ENCODE assay signal across 13 cellular contexts in the genomic region with DNA sequence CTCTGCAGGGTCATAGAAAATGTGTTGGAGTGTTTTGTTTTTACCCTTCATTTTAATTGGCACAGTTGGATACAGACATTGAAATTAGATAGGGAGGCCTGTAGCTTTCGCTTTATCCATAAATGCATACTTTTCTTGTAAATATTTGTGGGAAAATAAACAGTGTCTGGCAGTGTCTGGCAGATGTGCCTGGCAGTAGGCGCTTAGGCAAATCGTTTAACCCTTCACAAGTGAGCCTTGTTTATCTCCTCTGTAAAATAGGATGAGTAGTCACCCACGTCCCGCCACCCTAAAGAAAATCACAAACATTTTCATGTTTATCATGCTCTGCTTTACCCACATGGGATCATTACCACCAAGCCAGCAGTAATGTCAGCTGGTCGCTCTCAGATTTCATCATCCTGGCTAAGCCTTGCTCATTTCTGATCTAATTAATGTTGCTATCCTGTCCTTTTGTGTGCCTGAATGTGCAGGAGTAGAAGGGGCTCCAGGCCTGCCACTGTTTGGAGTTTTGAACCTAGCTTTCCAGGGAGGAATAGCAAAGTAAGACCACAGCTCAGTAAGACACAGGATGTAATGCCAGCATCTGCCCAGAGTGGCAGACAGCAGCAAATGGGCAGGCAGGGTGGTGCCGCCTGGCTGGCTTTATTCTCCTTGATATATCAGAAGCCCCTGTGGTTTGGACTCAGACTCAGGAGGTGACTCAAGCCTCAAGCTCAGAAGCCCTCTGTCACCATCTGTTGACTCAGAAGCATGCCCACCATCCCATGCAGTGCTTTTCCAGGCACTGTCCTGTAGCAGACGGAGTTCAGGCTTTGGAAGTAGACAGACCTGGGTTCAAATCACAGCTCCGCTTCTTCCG.
DNase-seq lines count a peak whose midpoint lies in the region; ATAC-seq and TF ChIP-seq lines count a peak whose summit lies in the region.
"Had no signal": no experiment of that assay in that cellular context is flagged by ENCODE, and none has a peak within 500 bp of the region (broad histone marks: within the 10 kb centered on the region; RNA-seq: fewer than 3 reads in every experiment).

No MANE protein-coding gene starts in this region.

- H3K9me3 Mint-ChIP-seq in progenitor cell of endocrine pancreas (ENCODE audit: low read depth), result no peaks in the 10 kb centered on the region
- H3K9me3 Mint-ChIP-seq: dendritic cell treated with granulocyte-macrophage colony-stimulating factor and Interleukin-4, amounts not matched to agents 40 ng/mL and 50 ng/mL, for 4 days; stimulated activated memory B cell treated with anti-CD40 and anti-IgM and Interleukin-4, amounts not matched to agents 10 μg/mL and 1 μg/mL and 100 μg/mL, for 72 hours had no signal

- TF ChIP-seq CTCF in choroid plexus epithelial cell (conservative IDR thresholded peaks at IDR 0.05; ENCODE audit: low read depth, low read length) (no peak), progenitor cell of endocrine pancreas (IDR thresholded peaks at IDR 0.05; ENCODE audit: unreplicated experiment) (no peak)

- H3K4me3 ChIP-seq in choroid plexus epithelial cell (ENCODE audit: low read depth, low read length), result no peak overlapping the region

- no peaks in the 10 kb centered on the region for H3K36me3 Mint-ChIP-seq in progenitor cell of endocrine pancreas (ENCODE audit: insufficient read depth)
- H3K36me3 Mint-ChIP-seq: activated naive CD8-positive, alpha-beta T cell; stimulated activated memory B cell treated with anti-CD40 and anti-IgM and Interleukin-4, amounts not matched to agents 10 μg/mL and 1 μg/mL and 100 μg/mL, for 72 hours had no signal

- no peak overlapping the region for H3K27ac Mint-ChIP-seq in progenitor cell of endocrine pancreas
- H3K27ac Mint-ChIP-seq: activated naive CD8-positive, alpha-beta T cell; dendritic cell treated with granulocyte-macrophage colony-stimulating factor and Interleukin-4, amounts not matched to agents 40 ng/mL and 50 ng/mL, for 4 days; stimulated activated memory B cell treated with anti-CD40 and anti-IgM and Interleukin-4, amounts not matched to agents 10 μg/mL and 1 μg/mL and 100 μg/mL, for 72 hours had no signal

- DNase-seq in Daoy (ENCODE audit: low read depth) (peak; percentile 68), NCI-H82 (lab: John Stamatoyannopoulos, UW) (peak; percentile 85), choroid plexus epithelial cell (ENCODE audit: low read depth) (peak; percentile 16), myocyte (ENCODE audit: low read depth) (peak; percentile 95), progenitor cell of endocrine pancreas (ENCODE audit: low spot score, unreplicated experiment) (no peak)
- DNase-seq: HCEC 1CT; stimulated activated CD4-positive, alpha-beta T cell treated with anti-CD3 and anti-CD28 coated beads, Interleukin-2, amount 100 ng/mL, for 48 hours had no signal

- peaks cover 1% of the 10 kb centered on the region for H3K4me1 Mint-ChIP-seq in progenitor cell of endocrine pancreas (ENCODE audit: low read depth)

- ATAC-seq in GM21423 (IDR thresholded peaks at IDR 0.05; ENCODE audit: unreplicated experiment) (no peak), GM18519 (IDR thresholded peaks at IDR 0.05; ENCODE audit: low FRiP score, unreplicated experiment) (no peak), HG03108 (IDR thresholded peaks at IDR 0.05; ENCODE audit: unreplicated experiment) (no peak)
- ATAC-seq: stimulated activated memory B cell treated with anti-CD40 and anti-IgM and Interleukin-4, amounts not matched to agents 10 μg/mL and 1 μg/mL and 100 μg/mL, for 72 hours had no signal

- no peak overlapping the region for H3K4me3 Mint-ChIP-seq in progenitor cell of endocrine pancreas (ENCODE audit: low read depth)
- H3K4me3 Mint-ChIP-seq: activated naive CD8-positive, alpha-beta T cell; dendritic cell treated with granulocyte-macrophage colony-stimulating factor and Interleukin-4, amounts not matched to agents 40 ng/mL and 50 ng/mL, for 4 days; stimulated activated memory B cell treated with anti-CD40 and anti-IgM and Interleukin-4, amounts not matched to agents 10 μg/mL and 1 μg/mL and 100 μg/mL, for 72 hours had no signal

- H3K27me3 Mint-ChIP-seq in progenitor cell of endocrine pancreas, result peaks cover 27% of the 10 kb centered on the region
